1 cellular context compared by ENCODE assay signal in genomic region chr14:59360923-59361794, GRCh38.
TF ChIP-seq lines count a peak whose summit lies in the region.

No MANE protein-coding gene starts in this region.

TF ChIP-seq in K562, 482 proteins besides CTCF, POLR2A, EP300 and RAD21 (continued from another document and continues in another):
- TF ChIP-seq NEUROD1 (IDR thresholded peaks at IDR 0.05; ENCODE audit: borderline replicate concordance, low read depth, low read length, partially characterized antibody) (peak; percentile 60), ETV6 (IDR thresholded peaks at IDR 0.05; ENCODE audit: borderline replicate concordance in 1 of 2, low read depth in 2 of 2, low read length in 1 of 2) (peak in 1 of 2 experiments; percentile 56; a peak in 1 of 4 replicates), ETV6 (CRISPR knock-in tag; IDR thresholded peaks at IDR 0.05; ENCODE audit: borderline replicate concordance) (no peak), NFIC (IDR thresholded peaks at IDR 0.05) (peak; percentile 39), CXXC5 (CRISPR knock-in tag; IDR thresholded peaks at IDR 0.05) (peak; percentile 72), MNT (conservative IDR thresholded peaks at IDR 0.05) (0 out of 4 replicates have a peak, but pooled peaks of 1 of the 2 experiments have one; percentile 22), ESRRA (IDR thresholded peaks at IDR 0.05; ENCODE audit: borderline replicate concordance, low read depth) (peak; percentile 43; the same call in 1 of the 2 replicates), NBN (IDR thresholded peaks at IDR 0.05; ENCODE audit: low read depth) (no peak), IRF2 (CRISPR knock-in tag; IDR thresholded peaks at IDR 0.05) (no peak), DMBX1 (CRISPR knock-in tag; IDR thresholded peaks at IDR 0.05; ENCODE audit: borderline replicate concordance) (0 out of 2 replicates have a peak, but pooled peaks have one; percentile 54), ZEB2 (IDR thresholded peaks at IDR 0.05) (peak; percentile 94), FOS (IDR thresholded peaks at IDR 0.05; ENCODE audit: extremely low read depth, insufficient read length) (peak; percentile 13), PTRF (tag; IDR thresholded peaks at IDR 0.05) (no peak), TAL1 (IDR thresholded peaks at IDR 0.05) (peak; percentile 76), ZNF584 (CRISPR knock-in tag; IDR thresholded peaks at IDR 0.05; ENCODE audit: low read depth) (no peak), HNRNPK (IDR thresholded peaks at IDR 0.05; ENCODE audit: low read depth, low read length, poor library complexity, severe bottlenecking) (no peak), PML (IDR thresholded peaks at IDR 0.05; ENCODE audit: low read length) (peak; percentile 47; the same call in 1 of the 2 replicates), STAT5A (IDR thresholded peaks at IDR 0.05; ENCODE audit: borderline replicate concordance, low read length) (peak; percentile 34; the same call in 1 of the 2 replicates), NR2C1 (IDR thresholded peaks at IDR 0.05) (no peak), NR2C1 (tag; IDR thresholded peaks at IDR 0.05) (peak; percentile 52; the same call in 1 of the 2 replicates), MGA (IDR thresholded peaks at IDR 0.05) (no peak), CBFA2T2 (conservative IDR thresholded peaks at IDR 0.05) (peak; percentile 74), KDM1A (IDR thresholded peaks at IDR 0.05) (peak in 1 of 2 experiments; percentile 60; a peak in 2 of 4 replicates), HOXB6 (CRISPR knock-in tag; IDR thresholded peaks at IDR 0.05; ENCODE audit: borderline replicate concordance) (no peak), RB1 (IDR thresholded peaks at IDR 0.05; ENCODE audit: low read depth) (no peak), ZFX (CRISPR knock-in tag; IDR thresholded peaks at IDR 0.05) (no peak), CUX1 (CRISPR knock-in tag; IDR thresholded peaks at IDR 0.05) (no peak), SP1 (CRISPR knock-in tag; IDR thresholded peaks at IDR 0.05) (no peak), ZBTB26 (CRISPR knock-in tag; IDR thresholded peaks at IDR 0.05) (no peak), ELF4 (CRISPR knock-in tag; IDR thresholded peaks at IDR 0.05) (no peak), CEBPG (CRISPR knock-in tag; IDR thresholded peaks at IDR 0.05) (peak; percentile 94), CEBPG (tag; conservative IDR thresholded peaks at IDR 0.05 in 1 of 2, IDR thresholded peaks at IDR 0.05 in 1 of 2) (peak; percentile 88 to 93), THRAP3 (IDR thresholded peaks at IDR 0.05; ENCODE audit: borderline replicate concordance) (no peak), ZNF140 (CRISPR knock-in tag; IDR thresholded peaks at IDR 0.05) (no peak), RFX1 (IDR thresholded peaks at IDR 0.05) (no peak), ZKSCAN1 (IDR thresholded peaks at IDR 0.05; ENCODE audit: low read depth, low read length) (peak; percentile 44; the same call in 1 of the 2 replicates), SMARCE1 (IDR thresholded peaks at IDR 0.05) (peak; percentile 90), GATA2 (CRISPR knock-in tag; IDR thresholded peaks at IDR 0.05) (peak; percentile 72; the same call in 1 of the 2 replicates), ATF7 (IDR thresholded peaks at IDR 0.05) (peak; percentile 43), ARNT (IDR thresholded peaks at IDR 0.05) (no peak), FOSL1 (tag; conservative IDR thresholded peaks at IDR 0.05) (peak; percentile 91), TCF3 (CRISPR knock-in tag; IDR thresholded peaks at IDR 0.05) (peak; percentile 91), SRSF7 (optimal IDR thresholded peaks at IDR 0.05; ENCODE audit: low read depth, low read length) (no peak), JUND (IDR thresholded peaks at IDR 0.05; ENCODE audit: borderline replicate concordance, low read depth, low read length) (peak; percentile 94), JUND (tag; IDR thresholded peaks at IDR 0.05; ENCODE audit: borderline replicate concordance, low read depth, low read length) (peak; percentile 85; the same call in 2 of the 3 replicates), LCOR (CRISPR knock-in tag; IDR thresholded peaks at IDR 0.05) (no peak), TRIM24 (IDR thresholded peaks at IDR 0.05) (peak; percentile 59 to 79), DPF2 (IDR thresholded peaks at IDR 0.05) (peak; percentile 91), SMARCC2 (IDR thresholded peaks at IDR 0.05; ENCODE audit: low read depth) (peak; percentile 79), HDGF (IDR thresholded peaks at IDR 0.05) (no peak), NFIX (CRISPR knock-in tag; IDR thresholded peaks at IDR 0.05; ENCODE audit: low read depth) (no peak), NR0B1 (IDR thresholded peaks at IDR 0.05; ENCODE audit: partially characterized antibody) (no peak), ZNF41 (CRISPR knock-in tag; conservative IDR thresholded peaks at IDR 0.05) (no peak)
